ENCODE assay signal across 9 cellular contexts in the genomic region with DNA sequence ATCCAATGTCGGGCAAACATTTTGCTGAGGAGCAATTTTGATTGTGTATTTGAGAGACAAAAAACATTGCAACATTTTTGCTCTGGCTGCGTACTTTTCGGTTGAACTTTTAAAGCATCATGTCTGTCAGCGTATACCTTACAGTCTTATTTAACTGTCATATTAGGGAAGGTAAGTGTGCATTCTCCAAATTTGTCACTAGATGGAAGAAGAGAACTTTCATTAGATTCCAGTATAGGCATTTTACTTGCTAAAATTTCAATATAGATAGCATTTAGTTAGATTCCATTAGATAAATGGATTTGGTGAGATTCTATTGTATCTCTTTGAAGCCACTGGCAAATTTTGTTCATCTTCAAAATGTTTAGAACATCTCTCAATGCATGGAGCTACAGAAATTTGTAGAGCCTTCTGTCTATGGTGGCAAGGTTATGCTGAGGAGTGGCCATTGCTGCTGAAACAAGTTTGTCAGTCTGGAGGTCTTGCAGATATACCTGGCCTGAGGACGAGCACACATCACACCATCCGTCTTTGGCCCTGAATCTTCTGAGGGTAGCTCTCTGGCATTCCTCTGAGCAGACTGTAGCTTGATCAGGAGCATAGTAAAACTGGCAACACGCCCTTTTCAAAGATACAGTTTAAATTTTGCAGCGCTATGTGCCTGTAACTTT.
DNase-seq lines count a peak whose midpoint lies in the region; ATAC-seq and TF ChIP-seq lines count a peak whose summit lies in the region.
"Had no signal": no experiment of that assay in that cellular context is flagged by ENCODE, and none has a peak within 500 bp of the region (broad histone marks: within the 10 kb centered on the region; RNA-seq: fewer than 3 reads in every experiment).

No MANE protein-coding gene starts in this region.

- no peak overlapping the region for H3K27ac ChIP-seq in A673 (ENCODE audit: low read depth, low read length, poor library complexity, severe bottlenecking)
- no peak overlapping the region for H3K27ac ChIP-seq in HL-60 (replicated peaks)
- no peak overlapping the region for H3K27ac ChIP-seq in RWPE1

- no TSS peak for BruUV-seq in A673 (replicated peaks; lab: Mats Ljungman, UMichigan)

- no peaks in the 10 kb centered on the region for H3K36me3 ChIP-seq in A673 (ENCODE audit: insufficient read depth, low read length, poor library complexity, severe bottlenecking)

- peak; percentile 2 for DNase-seq in A673 (ENCODE audit: low spot score)
- DNase-seq in HL-60 (ENCODE audit: low read depth in 1 of 2, low spot score in 1 of 2): no peak
- DNase-seq in RWPE1 (ENCODE audit: low spot score): peak; percentile 8
- DNase-seq in iPS DF 4.7 (ENCODE audit: extremely low read depth, low spot score): peak; percentile 33
- no peak for DNase-seq in DMS79 treated with DMSO at 0.1 percent for 48 hours (lab: John Stamatoyannopoulos, UW)
- no peak for DNase-seq in AG08396 (ENCODE audit: low spot score)
- DNase-seq in NCI-H446 (lab: John Stamatoyannopoulos, UW): no peak
- DNase-seq: GDM1 had no signal

- H3K4me3 ChIP-seq in A673 (ENCODE audit: low read depth, low read length, poor library complexity, severe bottlenecking) (no peak overlapping the region), HL-60 (replicated peaks; ENCODE audit: insufficient read depth, low read length) (no peak overlapping the region)

- H3K27me3 ChIP-seq in A673 (replicated peaks; ENCODE audit: insufficient read depth, low read depth, low read length, poor library complexity): no peaks in the 10 kb centered on the region
- H3K27me3 ChIP-seq in HL-60 (ENCODE audit: insufficient read depth, poor library complexity, severe bottlenecking): no peaks in the 10 kb centered on the region

- TF ChIP-seq CTCF in A673 (conservative IDR thresholded peaks at IDR 0.05; ENCODE audit: low read depth, low read length): no peak
- peak; percentile 6 for TF ChIP-seq CTCF in HL-60 (IDR thresholded peaks at IDR 0.05; ENCODE audit: insufficient read depth, low read length)
- no peak for TF ChIP-seq CTCF in RWPE1 (conservative IDR thresholded peaks at IDR 0.05; ENCODE audit: low read depth)

- POLR2A ChIA-PET in A673 (lab: Charles Lee; ENCODE audit: low non-redundant PET) (no interaction called here), RWPE1 (lab: Yijun Ruan, JAX; ENCODE audit: low non-redundant PET) (no interaction called here)

- no peak for ATAC-seq in GM21360 (IDR thresholded peaks at IDR 0.05; ENCODE audit: unreplicated experiment)

- peaks cover 4% of the 10 kb centered on the region for H3K9me3 ChIP-seq in A673 (ENCODE audit: low read depth, low read length, poor library complexity, severe bottlenecking)

- CTCF ChIA-PET in A673 (lab: Charles Lee) (no interaction called here), RWPE1 (lab: Yijun Ruan, JAX) (interaction anchor here (0.7 to 3.4 kb wide), 3 partner anchors 80 to 392 kb away, joined by 3 to 11 read pairs (median 4); no protein-coding TSS in a partner anchor)

- intact Hi-C loops in A673 (cut with micrococcal nuclease; ENCODE audit: unreplicated experiment): no loop called here

- no peaks in the 10 kb centered on the region for H3K4me1 ChIP-seq in A673 (ENCODE audit: insufficient read depth, low read length, poor library complexity, severe bottlenecking)

Comparison
In these comparisons a context has a peak if more than half of its experiments do, and no peak if none do; other contexts are left out.
1. DNase-seq: peak in A673 (single experiment), RWPE1 (single experiment) and iPS DF 4.7 (single experiment); none in HL-60 (0 of 2), DMS79 treated with DMSO at 0.1 percent for 48 hours (single experiment), AG08396 (single experiment) and NCI-H446 (0 of 2).